Comparison of ENCODE assay signal across 8 cellular contexts in genomic region chr11:1303196-1303821, GRCh38. TPM values are rescaled to one million over a fixed set of nuclear protein-coding genes. Genes with fewer than 3 reads are reported as not detected.
A peak's percentile ranks its signal among the peaks of the same experiment; 100 is the strongest.
DNase-seq lines count a peak whose midpoint lies in the region; ATAC-seq, FAIRE-seq and TF ChIP-seq lines count a peak whose summit lies in the region.

No MANE protein-coding gene starts in this region.

- no peak overlapping the region for H3K4me3 ChIP-seq in GM23338
- no peak overlapping the region for H3K4me3 ChIP-seq in fibroblast of mammary gland (ENCODE audit: control insufficient read depth, low read depth, low read length)

- 0 out of 2 replicates have a peak, but pooled peaks cover 5% of the 10 kb centered on the region for H3K4me1 ChIP-seq in GM23338 (ENCODE audit: insufficient read depth)

- no peaks in the 10 kb centered on the region for H3K36me3 ChIP-seq in GM23338 (ENCODE audit: insufficient read depth)

- no peak overlapping the region for H3K27ac ChIP-seq in GM23338 (ENCODE audit: low read depth)

- H3K9me2 ChIP-seq in GM23338 (ENCODE audit: insufficient read depth): no peaks in the 10 kb centered on the region

- no peaks in the 10 kb centered on the region for H3K36me3 Mint-ChIP-seq in GM23338 (ENCODE audit: low read depth)

- peaks cover 85% of the 10 kb centered on the region for H3K79me2 ChIP-seq in GM23338 (replicated peaks; ENCODE audit: insufficient read depth)

- no peaks in the 10 kb centered on the region; the same call in 2 of the 3 replicates for H3K9me3 Mint-ChIP-seq in GM23338

- peak; percentile 70 for DNase-seq in GM23338 (ENCODE audit: low spot score)
- DNase-seq in RCC 7860 (ENCODE audit: low spot score): peak; percentile 79
- DNase-seq in fibroblast of mammary gland (ENCODE audit: low read depth): no peak
- DNase-seq in putamen (ENCODE audit: low spot score): peak; percentile 59
- no peak for DNase-seq in NCI-H524 (lab: John Stamatoyannopoulos, UW)
- DNase-seq in NCI-H187 treated with DMSO at 0.1 percent for 48 hours (lab: John Stamatoyannopoulos, UW): no peak
- DNase-seq in NCI-H2227 treated with DMSO at 0.1 percent for 48 hours (lab: John Stamatoyannopoulos, UW): no peak
- no peak for DNase-seq in NCI-H748 (lab: John Stamatoyannopoulos, UW; ENCODE audit: unreplicated experiment)

- H3K4me3 Mint-ChIP-seq in GM23338: no peak overlapping the region

- H3F3A ChIP-seq in GM23338 (replicated peaks; ENCODE audit: low read depth): no peaks in the 10 kb centered on the region

- peak overlapping the region; percentile 52; the same call in 1 of the 2 replicates for H3K27ac Mint-ChIP-seq in GM23338

- TF ChIP-seq CTCF in GM23338 (conservative IDR thresholded peaks at IDR 0.05; ENCODE audit: low read depth in 2 of 2) (peak; percentile 57 to 76), fibroblast of mammary gland (conservative IDR thresholded peaks at IDR 0.05; ENCODE audit: control insufficient read depth, insufficient read depth, low read depth, low read length) (peak; percentile 22)

- peaks cover 5% of the 10 kb centered on the region; the same call in 1 of the 2 replicates for H4K20me1 ChIP-seq in GM23338 (replicated peaks; ENCODE audit: insufficient read depth)

- peak; percentile 73 for ATAC-seq in GM23338

- peaks cover 7% of the 10 kb centered on the region for H3K27me3 Mint-ChIP-seq in GM23338 (ENCODE audit: insufficient read depth, low read depth, poor library complexity)

- no peaks in the 10 kb centered on the region for H3K27me3 ChIP-seq in GM23338 (ENCODE audit: insufficient read depth)

- no peak overlapping the region for H3K4me2 ChIP-seq in GM23338

- H2AFZ ChIP-seq in GM23338: no peak overlapping the region

- H3K4me1 Mint-ChIP-seq in GM23338: peaks cover 33% of the 10 kb centered on the region

- FAIRE-seq in RCC 7860 (lab: Jason Lieb, UNC): no peak

TF ChIP-seq in GM23338, 12 proteins besides CTCF, POLR2A, EP300 and RAD21:
- TF ChIP-seq ZNF114 (CRISPR knock-in tag; IDR thresholded peaks at IDR 0.05) (no peak), EZH2phosphoT487 (IDR thresholded peaks at IDR 0.05; ENCODE audit: unreplicated experiment) (no peak), JUNB (IDR thresholded peaks at IDR 0.05; ENCODE audit: unreplicated experiment) (no peak), NANOG (IDR thresholded peaks at IDR 0.05; ENCODE audit: borderline replicate concordance) (no peak), POLR2AphosphoS5 (IDR thresholded peaks at IDR 0.05; ENCODE audit: low read depth) (no peak), ETS1 (IDR thresholded peaks at IDR 0.05) (no peak), STAT1 (IDR thresholded peaks at IDR 0.05; ENCODE audit: unreplicated experiment) (no peak), ZNF331 (CRISPR knock-in tag; IDR thresholded peaks at IDR 0.05; ENCODE audit: low read depth) (no peak)

RNA-seq across cellular contexts. Expression of gene TOLLIP, which starts 6.1 kb away (rescaled TPM):
- 11.7 and 18.0 TPM in 2 replicates for total RNA-seq in GM23338 (2014; rRNA removed; shearing (Covaris generic))
- polyA plus RNA-seq in GM23338 (2016; fragmentation: Nextera tagmentation; extraction: Ambion mirVana): 9.7 and 13.5 TPM in 2 replicates

Comparison
In these comparisons a context has a peak if more than half of its experiments do, and no peak if none do; other contexts are left out.
1. DNase-seq: peak in GM23338 (single experiment), RCC 7860 (single experiment) and putamen (single experiment); none in fibroblast of mammary gland (single experiment), NCI-H524 (0 of 2), NCI-H187 treated with DMSO at 0.1 percent for 48 hours (single experiment), NCI-H2227 treated with DMSO at 0.1 percent for 48 hours (single experiment) and NCI-H748 (single experiment).